ENCODE assay signal across 15 cellular contexts in the genomic region with DNA sequence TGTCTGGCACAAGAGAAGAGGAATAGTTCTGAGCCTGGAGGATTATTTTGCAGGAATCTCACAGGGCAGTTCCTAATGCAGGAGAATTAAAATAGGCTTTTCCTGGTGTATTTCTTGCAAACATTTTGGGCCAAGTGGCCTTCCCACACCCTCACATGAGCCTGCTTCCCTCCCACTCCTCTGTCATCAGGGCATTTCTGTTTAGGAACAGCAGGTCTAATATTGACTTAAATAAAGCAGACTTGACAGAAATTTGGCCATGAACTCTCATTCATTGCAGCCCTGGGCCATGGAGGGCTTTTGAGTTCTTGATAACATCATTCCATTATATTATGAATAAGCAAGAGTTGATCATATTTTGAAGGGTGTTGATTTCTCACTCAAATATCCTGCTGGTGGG. TPM values are rescaled to one million over a fixed set of nuclear protein-coding genes. Genes with fewer than 3 reads are reported as not detected.
"Had no signal": no experiment of that assay in that cellular context is flagged by ENCODE, and none has a peak within 500 bp of the region (broad histone marks: within the 10 kb centered on the region; RNA-seq: fewer than 3 reads in every experiment).

No MANE protein-coding gene starts in this region.

RNA-seq across cellular contexts. Expression of a gene that starts 4.6 kb away (rescaled TPM):
- total RNA-seq: activated CD4-positive, alpha-beta memory T cell treated with anti-CD3 and anti-CD28 coated beads, Interleukin-2, amount 10 ng/mL, durations not matched to agents 7 days and 5 days; activated CD4-positive, alpha-beta T cell treated with anti-CD3 and anti-CD28 coated beads for 36 hours; activated CD4-positive, alpha-beta T cell treated with anti-CD3 and anti-CD28 coated beads, Interleukin-2, amount 10 ng/mL, durations not matched to agents 7 days and 5 days; activated CD8-positive, alpha-beta memory T cell treated with anti-CD3 and anti-CD28 coated beads, Interleukin-2, amount 10 ng/mL, durations not matched to agents 7 days and 5 days; activated CD8-positive, alpha-beta T cell treated with anti-CD3 and anti-CD28 coated beads, Interleukin-2, amount 10 ng/mL, durations not matched to agents 7 days and 5 days; activated naive CD8-positive, alpha-beta T cell treated with anti-CD3 and anti-CD28 coated beads, Interleukin-2, amount 10 ng/mL, durations not matched to agents 7 days and 5 days; activated T-helper 2 cell treated with anti-CD3 and anti-CD28 coated beads, Interferon-gamma antibody, Interleukin-2, Interleukin-4, amounts not matched to agents 10 μg/mL and 5 μg/mL and 100 μg/mL, durations not matched to agents 14 hours and 24 hours and 36 hours; ascending aorta; cardiac septum; T-cell; T-helper 1 cell treated with Interleukin-12 subunit alpha and Interleukin-12 subunit beta and Interleukin-4 antibody, amounts not matched to agents 30 ng/mL and 1 ng/mL, for 36 hours; T-helper 17 cell; T-helper 2 cell treated with Interferon-gamma antibody and Interleukin-4, amounts not matched to agents 100 ng/mL and 5 ng/mL, for 36 hours; WTC11 had no signal
- polyA plus RNA-seq: adipose tissue had no signal

RNA-seq across cellular contexts. Expression of a gene that starts 23.4 kb away (rescaled TPM):
- total RNA-seq: activated CD4-positive, alpha-beta memory T cell treated with anti-CD3 and anti-CD28 coated beads, Interleukin-2, amount 10 ng/mL, durations not matched to agents 7 days and 5 days; activated CD4-positive, alpha-beta T cell treated with anti-CD3 and anti-CD28 coated beads for 36 hours; activated CD4-positive, alpha-beta T cell treated with anti-CD3 and anti-CD28 coated beads, Interleukin-2, amount 10 ng/mL, durations not matched to agents 7 days and 5 days; activated CD8-positive, alpha-beta memory T cell treated with anti-CD3 and anti-CD28 coated beads, Interleukin-2, amount 10 ng/mL, durations not matched to agents 7 days and 5 days; activated CD8-positive, alpha-beta T cell treated with anti-CD3 and anti-CD28 coated beads, Interleukin-2, amount 10 ng/mL, durations not matched to agents 7 days and 5 days; activated naive CD8-positive, alpha-beta T cell treated with anti-CD3 and anti-CD28 coated beads, Interleukin-2, amount 10 ng/mL, durations not matched to agents 7 days and 5 days; activated T-helper 2 cell treated with anti-CD3 and anti-CD28 coated beads, Interferon-gamma antibody, Interleukin-2, Interleukin-4, amounts not matched to agents 10 μg/mL and 5 μg/mL and 100 μg/mL, durations not matched to agents 14 hours and 24 hours and 36 hours; ascending aorta; cardiac septum; T-cell; T-helper 1 cell treated with Interleukin-12 subunit alpha and Interleukin-12 subunit beta and Interleukin-4 antibody, amounts not matched to agents 30 ng/mL and 1 ng/mL, for 36 hours; T-helper 17 cell; T-helper 2 cell treated with Interferon-gamma antibody and Interleukin-4, amounts not matched to agents 100 ng/mL and 5 ng/mL, for 36 hours; WTC11 had no signal

RNA-seq across cellular contexts. Expression of a gene that starts 25.3 kb away (rescaled TPM):
- total RNA-seq: activated CD4-positive, alpha-beta memory T cell treated with anti-CD3 and anti-CD28 coated beads, Interleukin-2, amount 10 ng/mL, durations not matched to agents 7 days and 5 days; activated CD4-positive, alpha-beta T cell treated with anti-CD3 and anti-CD28 coated beads for 36 hours; activated CD4-positive, alpha-beta T cell treated with anti-CD3 and anti-CD28 coated beads, Interleukin-2, amount 10 ng/mL, durations not matched to agents 7 days and 5 days; activated CD8-positive, alpha-beta memory T cell treated with anti-CD3 and anti-CD28 coated beads, Interleukin-2, amount 10 ng/mL, durations not matched to agents 7 days and 5 days; activated CD8-positive, alpha-beta T cell treated with anti-CD3 and anti-CD28 coated beads, Interleukin-2, amount 10 ng/mL, durations not matched to agents 7 days and 5 days; activated naive CD8-positive, alpha-beta T cell treated with anti-CD3 and anti-CD28 coated beads, Interleukin-2, amount 10 ng/mL, durations not matched to agents 7 days and 5 days; activated T-helper 2 cell treated with anti-CD3 and anti-CD28 coated beads, Interferon-gamma antibody, Interleukin-2, Interleukin-4, amounts not matched to agents 10 μg/mL and 5 μg/mL and 100 μg/mL, durations not matched to agents 14 hours and 24 hours and 36 hours; ascending aorta; cardiac septum; T-cell; T-helper 1 cell treated with Interleukin-12 subunit alpha and Interleukin-12 subunit beta and Interleukin-4 antibody, amounts not matched to agents 30 ng/mL and 1 ng/mL, for 36 hours; T-helper 17 cell; T-helper 2 cell treated with Interferon-gamma antibody and Interleukin-4, amounts not matched to agents 100 ng/mL and 5 ng/mL, for 36 hours; WTC11 had no signal
- polyA plus RNA-seq: adipose tissue had no signal

RNA-seq across cellular contexts. Expression of a gene that starts 41.2 kb away (rescaled TPM):
- total RNA-seq: activated CD4-positive, alpha-beta memory T cell treated with anti-CD3 and anti-CD28 coated beads, Interleukin-2, amount 10 ng/mL, durations not matched to agents 7 days and 5 days; activated CD4-positive, alpha-beta T cell treated with anti-CD3 and anti-CD28 coated beads for 36 hours; activated CD4-positive, alpha-beta T cell treated with anti-CD3 and anti-CD28 coated beads, Interleukin-2, amount 10 ng/mL, durations not matched to agents 7 days and 5 days; activated CD8-positive, alpha-beta memory T cell treated with anti-CD3 and anti-CD28 coated beads, Interleukin-2, amount 10 ng/mL, durations not matched to agents 7 days and 5 days; activated CD8-positive, alpha-beta T cell treated with anti-CD3 and anti-CD28 coated beads, Interleukin-2, amount 10 ng/mL, durations not matched to agents 7 days and 5 days; activated naive CD8-positive, alpha-beta T cell treated with anti-CD3 and anti-CD28 coated beads, Interleukin-2, amount 10 ng/mL, durations not matched to agents 7 days and 5 days; activated T-helper 2 cell treated with anti-CD3 and anti-CD28 coated beads, Interferon-gamma antibody, Interleukin-2, Interleukin-4, amounts not matched to agents 10 μg/mL and 5 μg/mL and 100 μg/mL, durations not matched to agents 14 hours and 24 hours and 36 hours; cardiac septum; T-cell; T-helper 1 cell treated with Interleukin-12 subunit alpha and Interleukin-12 subunit beta and Interleukin-4 antibody, amounts not matched to agents 30 ng/mL and 1 ng/mL, for 36 hours; T-helper 17 cell; T-helper 2 cell treated with Interferon-gamma antibody and Interleukin-4, amounts not matched to agents 100 ng/mL and 5 ng/mL, for 36 hours; WTC11 had no signal

RNA-seq across cellular contexts. Expression of a gene that starts 43.5 kb away (rescaled TPM):
- total RNA-seq: activated CD4-positive, alpha-beta memory T cell treated with anti-CD3 and anti-CD28 coated beads, Interleukin-2, amount 10 ng/mL, durations not matched to agents 7 days and 5 days; activated CD4-positive, alpha-beta T cell treated with anti-CD3 and anti-CD28 coated beads for 36 hours; activated CD4-positive, alpha-beta T cell treated with anti-CD3 and anti-CD28 coated beads, Interleukin-2, amount 10 ng/mL, durations not matched to agents 7 days and 5 days; activated CD8-positive, alpha-beta memory T cell treated with anti-CD3 and anti-CD28 coated beads, Interleukin-2, amount 10 ng/mL, durations not matched to agents 7 days and 5 days; activated CD8-positive, alpha-beta T cell treated with anti-CD3 and anti-CD28 coated beads, Interleukin-2, amount 10 ng/mL, durations not matched to agents 7 days and 5 days; activated naive CD8-positive, alpha-beta T cell treated with anti-CD3 and anti-CD28 coated beads, Interleukin-2, amount 10 ng/mL, durations not matched to agents 7 days and 5 days; activated T-helper 2 cell treated with anti-CD3 and anti-CD28 coated beads, Interferon-gamma antibody, Interleukin-2, Interleukin-4, amounts not matched to agents 10 μg/mL and 5 μg/mL and 100 μg/mL, durations not matched to agents 14 hours and 24 hours and 36 hours; ascending aorta; cardiac septum; T-cell; T-helper 1 cell treated with Interleukin-12 subunit alpha and Interleukin-12 subunit beta and Interleukin-4 antibody, amounts not matched to agents 30 ng/mL and 1 ng/mL, for 36 hours; T-helper 17 cell; T-helper 2 cell treated with Interferon-gamma antibody and Interleukin-4, amounts not matched to agents 100 ng/mL and 5 ng/mL, for 36 hours; WTC11 had no signal
- polyA plus RNA-seq: adipose tissue had no signal
